Comparison of ENCODE assay signal across 8 cellular contexts in the genomic region with DNA sequence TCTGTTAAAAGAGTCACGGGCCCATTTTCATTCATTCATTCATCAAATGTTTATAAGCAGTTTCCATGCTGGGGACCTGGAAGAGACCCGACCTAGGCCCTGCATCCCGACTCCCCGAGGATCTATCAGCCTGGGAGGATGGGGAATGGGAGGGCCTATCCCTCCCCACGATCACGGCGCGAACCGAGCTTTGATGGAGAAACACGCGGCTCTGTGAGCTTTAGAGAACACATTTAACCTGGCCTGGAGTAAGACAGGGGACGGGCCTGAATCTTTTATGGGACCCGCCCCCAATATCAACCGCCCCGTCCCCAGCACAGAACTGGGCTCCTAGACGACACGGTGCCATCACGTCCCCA. TPM values are rescaled to one million over a fixed set of nuclear protein-coding genes. Genes with fewer than 3 reads are reported as not detected.
A peak's percentile ranks its signal among the peaks of the same experiment; 100 is the strongest.
DNase-seq lines count a peak whose midpoint lies in the region; ATAC-seq and TF ChIP-seq lines count a peak whose summit lies in the region.

No MANE protein-coding gene starts in this region.

- H3K27me3 ChIP-seq in adipocyte (replicated peaks; ENCODE audit: control insufficient read depth, insufficient read depth, low read length) (no peaks in the 10 kb centered on the region), right lobe of liver (no peaks in the 10 kb centered on the region), tibial nerve (peaks cover 0 to 12% of the 10 kb centered on the region in 2 donors)

- no peak for DNase-seq in activated T-cell treated with anti-CD3 and anti-CD28 coated beads, Interleukin-2, amount 50 U/mL, for 4 hours
- DNase-seq in activated T-cell treated with anti-CD3 and anti-CD28 coated beads, Interleukin-2, amount 50 U/mL, for 48 hours = no peak
- DNase-seq in adipocyte (ENCODE audit: low read depth) = no peak
- DNase-seq in right lobe of liver = no peak
- DNase-seq in tibial nerve (ENCODE audit: low spot score in 2 of 2) = no peak
- no peak for DNase-seq in mesenteric fat pad (ENCODE audit: low spot score)
- no peak for DNase-seq in ureter (ENCODE audit: low spot score)

- TF ChIP-seq POLR2A in right lobe of liver (IDR thresholded peaks at IDR 0.05) (no peak), tibial nerve (IDR thresholded peaks at IDR 0.05) (no peak)

- H3K4me3 ChIP-seq in adipocyte (ENCODE audit: low read length) = peak overlapping the region; percentile 66
- H3K4me3 ChIP-seq in right lobe of liver = peak overlapping the region; percentile 14 to 37 (median 30)
- H3K4me3 ChIP-seq in tibial nerve = peak overlapping the region; percentile 3 to 95 (median 36)

- H3K4me1 ChIP-seq in adipocyte (ENCODE audit: control insufficient read depth, insufficient read depth, low read length) (peaks cover 34% of the 10 kb centered on the region), right lobe of liver (no peaks in the 10 kb centered on the region), tibial nerve (peaks cover 0 to 42% (median 18%) of the 10 kb centered on the region in 4 donors)

- H3K36me3 ChIP-seq in adipocyte (ENCODE audit: control insufficient read depth, insufficient read depth, low read length, severe bottlenecking) (no peaks in the 10 kb centered on the region), right lobe of liver (no peaks in the 10 kb centered on the region), tibial nerve (no peaks in the 10 kb centered on the region)

- no peaks in the 10 kb centered on the region for H3K9me3 Mint-ChIP-seq in activated T-cell treated with anti-CD3 and anti-CD28 coated beads, Interleukin-2, amount 50 U/mL, for 4 hours

- H3K9me3 ChIP-seq in adipocyte (ENCODE audit: control insufficient read depth, low read length) = no peaks in the 10 kb centered on the region
- no peaks in the 10 kb centered on the region for H3K9me3 ChIP-seq in right lobe of liver
- H3K9me3 ChIP-seq in tibial nerve = no peaks in the 10 kb centered on the region

- 10% methylated on average over 11 of the region's 18 CpGs for WGBS in right lobe of liver (ENCODE audit: insufficient coverage, low coverage, low lambda C conversion rate, missing lambda C conversion rate)
- WGBS in tibial nerve, 2 donors = 5 to 10% methylated on average over 18 of the region's 18 CpGs

- H3K4me3 Mint-ChIP-seq in activated T-cell treated with anti-CD3 and anti-CD28 coated beads, Interleukin-2, amount 50 U/mL, for 4 hours = peak overlapping the region; percentile 79

- no peak overlapping the region for H3K9ac ChIP-seq in adipocyte (ENCODE audit: low read length)

- no peak for ATAC-seq in activated T-cell treated with anti-CD3 and anti-CD28 coated beads, Interleukin-2, amount 50 U/mL, for 4 hours
- ATAC-seq in right lobe of liver = no peak
- no peak for ATAC-seq in HG02588 (IDR thresholded peaks at IDR 0.05; ENCODE audit: unreplicated experiment)

- no peaks in the 10 kb centered on the region for H3K27me3 Mint-ChIP-seq in activated T-cell treated with anti-CD3 and anti-CD28 coated beads, Interleukin-2, amount 50 U/mL, for 4 hours (ENCODE audit: low read depth)

- peaks cover 12% of the 10 kb centered on the region for H3K4me1 Mint-ChIP-seq in activated T-cell treated with anti-CD3 and anti-CD28 coated beads, Interleukin-2, amount 50 U/mL, for 4 hours (ENCODE audit: low read depth)

- H3K27ac ChIP-seq in right lobe of liver = no peak overlapping the region
- H3K27ac ChIP-seq in tibial nerve = peak overlapping the region in 2 of 4 donors; percentile 37 to 87

- intact Hi-C loops in right lobe of liver (cut with DNase I) = no loop called here

- no peaks in the 10 kb centered on the region for H3K36me3 Mint-ChIP-seq in activated T-cell treated with anti-CD3 and anti-CD28 coated beads, Interleukin-2, amount 50 U/mL, for 4 hours (ENCODE audit: insufficient read depth)

- no peak for TF ChIP-seq EP300 in tibial nerve (IDR thresholded peaks at IDR 0.05)

- TF ChIP-seq CTCF in right lobe of liver (IDR thresholded peaks at IDR 0.05) = no peak
- no peak for TF ChIP-seq CTCF in tibial nerve (IDR thresholded peaks at IDR 0.05)

RNA-seq across cellular contexts. Expression of a gene that starts 0.9 kb away (rescaled TPM):
- 1 to 10 TPM; 6.6 to 7.5 (median 7.1) TPM for total RNA-seq in activated T-cell treated with anti-CD3 and anti-CD28 coated beads, Interleukin-2, amount 50 U/mL, for 4 hours
- 1 to 10 TPM; 3.7 to 6.3 (median 4.9) TPM for total RNA-seq in right lobe of liver
- 10 to 100 TPM; 14.4 to 30.3 (median 17.7) TPM for total RNA-seq in tibial nerve
- total RNA-seq in mesenteric fat pad = 15.4 TPM
- 15.9 TPM for total RNA-seq in ureter

RNA-seq across cellular contexts. Expression of a gene that starts 45.0 kb away (rescaled TPM):
- under 1 TPM in 2 of 3 donors, not detected in 1; 0.05 to 0.08 TPM for total RNA-seq in activated T-cell treated with anti-CD3 and anti-CD28 coated beads, Interleukin-2, amount 50 U/mL, for 4 hours
- under 1 TPM in 4 of 6 experiments, not detected in 2; 0.07 to 0.37 (median 0.12) TPM for total RNA-seq in right lobe of liver
- total RNA-seq in tibial nerve = 1 to 10 TPM in 1 of 4 donors, not detected in 3; 2.5 TPM
- total RNA-seq in mesenteric fat pad = not detected
- total RNA-seq in ureter = 2.0 TPM

RNA-seq across cellular contexts. Expression of a gene that starts 59.2 kb away (rescaled TPM):
- total RNA-seq in activated T-cell treated with anti-CD3 and anti-CD28 coated beads, Interleukin-2, amount 50 U/mL, for 4 hours = under 1 TPM in 1 of 3 donors, not detected in 2; 0.05 TPM
- 1 to 10 TPM; 1.5 to 9.6 (median 3.5) TPM for total RNA-seq in right lobe of liver
- total RNA-seq in tibial nerve = 1 to 10 TPM in 1 of 4 donors, under 1 TPM in 1, not detected in 2; 0.59 to 1.2 TPM
- 1.8 TPM for total RNA-seq in mesenteric fat pad
- total RNA-seq in ureter = 8.5 TPM
